In the genomic region with DNA sequence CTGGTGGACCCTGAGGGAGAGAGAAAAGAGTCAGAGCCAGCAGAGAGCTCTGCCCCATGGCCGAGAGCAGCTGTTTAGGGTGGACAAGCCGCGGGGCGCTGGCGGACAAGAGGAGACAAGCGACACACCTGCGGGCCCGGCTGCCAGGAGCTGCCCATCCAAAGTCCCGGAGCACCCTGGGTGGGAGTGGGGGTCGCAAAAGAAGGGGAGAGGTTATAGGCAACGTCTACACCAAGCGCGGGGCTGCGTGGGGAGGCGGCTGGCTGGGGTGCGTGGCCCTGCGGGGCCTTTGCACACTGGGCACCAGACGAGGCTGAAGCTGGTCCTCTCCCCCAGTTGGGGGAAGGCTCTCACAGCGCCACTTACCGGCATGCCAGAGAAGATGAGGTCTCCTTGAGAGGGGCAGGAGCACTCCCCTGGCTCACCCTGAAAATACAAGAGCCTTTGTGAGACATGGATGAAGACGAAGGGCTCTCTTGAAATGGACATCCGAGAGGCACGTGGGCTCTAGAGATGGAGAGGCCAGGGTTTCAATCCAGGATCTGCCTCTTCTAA, we compare ENCODE assay signal across 28 cellular contexts. TPM values are rescaled to one million over a fixed set of nuclear protein-coding genes. Genes with fewer than 3 reads are reported as not detected.
DNase-seq lines count a peak whose midpoint lies in the region; ATAC-seq and TF ChIP-seq lines count a peak whose summit lies in the region.
"Had no signal": no experiment of that assay in that cellular context is flagged by ENCODE, and none has a peak within 500 bp of the region (broad histone marks: within the 10 kb centered on the region; RNA-seq: fewer than 3 reads in every experiment).

No MANE protein-coding gene starts in this region.

- H3K9me3 ChIP-seq in OCI-LY1 (ENCODE audit: low read length) (no peaks in the 10 kb centered on the region), SU-DHL-6 (ENCODE audit: insufficient read depth, low read length) (no peaks in the 10 kb centered on the region)
- H3K9me3 ChIP-seq: BE2C, SK-N-SH had no signal

- H4K20me1 ChIP-seq in OCI-LY1 (ENCODE audit: insufficient read depth, low read length): no peaks in the 10 kb centered on the region
- H4K20me1 ChIP-seq in SU-DHL-6 (ENCODE audit: low read depth, low read length): no peaks in the 10 kb centered on the region

- CTCF ChIA-PET in activated CD8-positive, alpha-beta memory T cell treated with anti-CD3 and anti-CD28 coated beads, Interleukin-2, amount 10 ng/mL, durations not matched to agents 7 days and 5 days (lab: Charles Lee): interaction anchor here (1.3 to 1.6 kb wide), 4 partner anchors 15 to 34 kb away, joined by 3 to 8 read pairs (median 4); a partner anchor contains a TSS

- H3K27ac ChIP-seq in OCI-LY1 (ENCODE audit: low read depth, low read length, poor library complexity, severe bottlenecking): no peak overlapping the region
- H3K27ac ChIP-seq in SU-DHL-6 (ENCODE audit: low read depth, low read length): no peak overlapping the region
- H3K27ac ChIP-seq: HL-60 had no signal

- H3K36me3 Mint-ChIP-seq in neural crest cell (ENCODE audit: low read depth): no peaks in the 10 kb centered on the region
- no peaks in the 10 kb centered on the region for H3K36me3 Mint-ChIP-seq in activated CD8-positive, alpha-beta memory T cell treated with anti-CD3 and anti-CD28 coated beads, Interleukin-2, amount 10 ng/mL, durations not matched to agents 7 days and 5 days
- H3K36me3 Mint-ChIP-seq: CD14-positive monocyte; CD8-positive, alpha-beta memory T cell; IgD-negative memory B cell had no signal

- H3K27me3 ChIP-seq in GM06990 (replicated peaks; ENCODE audit: control insufficient read depth, insufficient read depth, low read length) (peaks cover 1% of the 10 kb centered on the region), OCI-LY1 (ENCODE audit: insufficient read depth, low read length) (peaks cover 3% of the 10 kb centered on the region; the same call in 1 of the 2 replicates), SU-DHL-6 (ENCODE audit: low read length) (no peaks in the 10 kb centered on the region)
- H3K27me3 ChIP-seq: BE2C had no signal

- H3K4me1 ChIP-seq in OCI-LY1 (ENCODE audit: insufficient read depth, low read length, severe bottlenecking): no peaks in the 10 kb centered on the region
- H3K4me1 ChIP-seq: BE2C had no signal

- H3K4me1 Mint-ChIP-seq in neural crest cell: no peaks in the 10 kb centered on the region
- no peaks in the 10 kb centered on the region for H3K4me1 Mint-ChIP-seq in activated CD8-positive, alpha-beta memory T cell treated with anti-CD3 and anti-CD28 coated beads, Interleukin-2, amount 10 ng/mL, durations not matched to agents 7 days and 5 days
- H3K4me1 Mint-ChIP-seq: CD14-positive monocyte; CD8-positive, alpha-beta memory T cell had no signal

- H3K79me2 ChIP-seq in OCI-LY1 (ENCODE audit: insufficient read depth, low read length): no peaks in the 10 kb centered on the region
- no peaks in the 10 kb centered on the region for H3K79me2 ChIP-seq in SU-DHL-6 (ENCODE audit: insufficient read depth, low read length)

- H3K4me3 ChIP-seq in GM06990 (replicated peaks; ENCODE audit: low read depth, low read length) (no peak overlapping the region), OCI-LY1 (ENCODE audit: low read depth, low read length, poor library complexity, severe bottlenecking) (no peak overlapping the region), SU-DHL-6 (ENCODE audit: insufficient read depth, low read length, poor library complexity, severe bottlenecking) (no peak overlapping the region)

- DNase-seq in GM06990 (ENCODE audit: extremely low read depth, insufficient read length) (no peak), neural crest cell (ENCODE audit: low read depth, low spot score) (no peak), NCI-H524 treated with DMSO at 0.1 percent for 48 hours (lab: John Stamatoyannopoulos, UW) (no peak)
- DNase-seq in activated CD8-positive, alpha-beta memory T cell treated with anti-CD3 and anti-CD28 coated beads, Interleukin-2, amount 10 ng/mL, durations not matched to agents 7 days and 5 days: no peak
- DNase-seq: 8988T; ACHN; BE2C; CD8-positive, alpha-beta memory T cell; DMS79 treated with DMSO at 0.1 percent for 48 hours; GF-D8; HCEC 1CT; NCI-H1092 treated with DMSO at 0.1 percent for 48 hours; NCI-H1436; NCI-H187; NCI-H2081 treated with DMSO at 0.1 percent for 48 hours; NCI-H2171 treated with DMSO at 0.1 percent for 48 hours; NCI-H345; NCI-H510A treated with DMSO at 0.1 percent for 48 hours; NCI-H748 treated with DMSO at 0.1 percent for 48 hours; SIG-M5; SK-N-SH had no signal

- peak; percentile 19 for TF ChIP-seq CTCF in GM06990 (IDR thresholded peaks at IDR 0.05; ENCODE audit: insufficient read depth, low read length, poor library complexity, severe bottlenecking)
- TF ChIP-seq CTCF in OCI-LY1 (IDR thresholded peaks at IDR 0.05; ENCODE audit: low read length): peak; percentile 26; the same call in 1 of the 2 replicates
- TF ChIP-seq CTCF in SU-DHL-6 (IDR thresholded peaks at IDR 0.05; ENCODE audit: insufficient read depth, low read length, poor library complexity, severe bottlenecking): peak; percentile 10
- TF ChIP-seq CTCF in neural crest cell (conservative IDR thresholded peaks at IDR 0.05): no peak

- no peaks in the 10 kb centered on the region for H3K36me3 ChIP-seq in GM06990 (ENCODE audit: control insufficient read depth, insufficient read depth, low read length)
- H3K36me3 ChIP-seq in OCI-LY1 (ENCODE audit: insufficient read depth, low read length): no peaks in the 10 kb centered on the region
- H3K36me3 ChIP-seq in SU-DHL-6 (ENCODE audit: low read length): no peaks in the 10 kb centered on the region
- H3K36me3 ChIP-seq: BE2C had no signal

- ATAC-seq in GM19328 (IDR thresholded peaks at IDR 0.05; ENCODE audit: unreplicated experiment) (no peak), GM21529 (IDR thresholded peaks at IDR 0.05; ENCODE audit: unreplicated experiment) (no peak)
- no peak for ATAC-seq in activated CD8-positive, alpha-beta memory T cell treated with anti-CD3 and anti-CD28 coated beads, Interleukin-2, amount 10 ng/mL, durations not matched to agents 7 days and 5 days

- H3K27me3 Mint-ChIP-seq in neural crest cell (ENCODE audit: low read depth): no peaks in the 10 kb centered on the region
- H3K27me3 Mint-ChIP-seq in activated CD8-positive, alpha-beta memory T cell treated with anti-CD3 and anti-CD28 coated beads, Interleukin-2, amount 10 ng/mL, durations not matched to agents 7 days and 5 days: peaks cover 39% of the 10 kb centered on the region

- H3K4me2 ChIP-seq in OCI-LY1 (ENCODE audit: low read length): no peak overlapping the region
- H3K4me2 ChIP-seq in SU-DHL-6 (ENCODE audit: low read depth, low read length, poor library complexity, severe bottlenecking): no peak overlapping the region
- H3K4me2 ChIP-seq: SK-N-SH had no signal

- no peak overlapping the region for H3K9ac ChIP-seq in OCI-LY1 (ENCODE audit: low read length)
- no peak overlapping the region for H3K9ac ChIP-seq in SU-DHL-6 (ENCODE audit: low read length)
- H3K9ac ChIP-seq: SK-N-SH had no signal

- H3K9me2 ChIP-seq in OCI-LY1 (ENCODE audit: low read depth, low read length): no peaks in the 10 kb centered on the region
- H3K9me2 ChIP-seq in SU-DHL-6 (replicated peaks; ENCODE audit: insufficient read depth, low read length): no peaks in the 10 kb centered on the region
- H3K9me2 ChIP-seq: SK-N-SH had no signal

- peak overlapping the region; percentile 27 for H3K27ac Mint-ChIP-seq in neural crest cell (ENCODE audit: unreplicated experiment)
- no peak overlapping the region for H3K27ac Mint-ChIP-seq in activated CD8-positive, alpha-beta memory T cell treated with anti-CD3 and anti-CD28 coated beads, Interleukin-2, amount 10 ng/mL, durations not matched to agents 7 days and 5 days
- H3K27ac Mint-ChIP-seq: CD14-positive monocyte; CD8-positive, alpha-beta memory T cell; IgD-negative memory B cell had no signal

- H3K4me3 Mint-ChIP-seq in neural crest cell: no peak overlapping the region
- H3K4me3 Mint-ChIP-seq in activated CD8-positive, alpha-beta memory T cell treated with anti-CD3 and anti-CD28 coated beads, Interleukin-2, amount 10 ng/mL, durations not matched to agents 7 days and 5 days: no peak overlapping the region
- H3K4me3 Mint-ChIP-seq: CD14-positive monocyte; CD8-positive, alpha-beta memory T cell; IgD-negative memory B cell had no signal

- H3K9me3 Mint-ChIP-seq in neural crest cell: no peaks in the 10 kb centered on the region
- H3K9me3 Mint-ChIP-seq in activated CD8-positive, alpha-beta memory T cell treated with anti-CD3 and anti-CD28 coated beads, Interleukin-2, amount 10 ng/mL, durations not matched to agents 7 days and 5 days (ENCODE audit: low read depth): no peaks in the 10 kb centered on the region
- H3K9me3 Mint-ChIP-seq: CD14-positive monocyte; CD8-positive, alpha-beta memory T cell; IgD-negative memory B cell had no signal

- H2AFZ ChIP-seq in OCI-LY1 (ENCODE audit: low read length) (no peak overlapping the region), SU-DHL-6 (ENCODE audit: low read depth, low read length, severe bottlenecking) (no peak overlapping the region)

- H3F3A ChIP-seq in OCI-LY1 (ENCODE audit: insufficient read depth, low read length) (no peaks in the 10 kb centered on the region), SU-DHL-6 (ENCODE audit: insufficient read depth) (no peaks in the 10 kb centered on the region)

RNA-seq across cellular contexts. Expression of a gene that starts 24.1 kb away (rescaled TPM):
- 0.72 and 0.80 TPM in 2 replicates for total RNA-seq in neural crest cell
- not detected for total RNA-seq in activated CD8-positive, alpha-beta memory T cell treated with anti-CD3 and anti-CD28 coated beads, Interleukin-2, amount 10 ng/mL, durations not matched to agents 7 days and 5 days

RNA-seq across cellular contexts. Expression of a gene that starts 35.1 kb away (rescaled TPM):
- 49.0 and 52.4 TPM in 2 replicates for total RNA-seq in neural crest cell
- 10 to 100 TPM; 45.9 to 47.1 TPM for total RNA-seq in activated CD8-positive, alpha-beta memory T cell treated with anti-CD3 and anti-CD28 coated beads, Interleukin-2, amount 10 ng/mL, durations not matched to agents 7 days and 5 days
